In the genomic region with DNA sequence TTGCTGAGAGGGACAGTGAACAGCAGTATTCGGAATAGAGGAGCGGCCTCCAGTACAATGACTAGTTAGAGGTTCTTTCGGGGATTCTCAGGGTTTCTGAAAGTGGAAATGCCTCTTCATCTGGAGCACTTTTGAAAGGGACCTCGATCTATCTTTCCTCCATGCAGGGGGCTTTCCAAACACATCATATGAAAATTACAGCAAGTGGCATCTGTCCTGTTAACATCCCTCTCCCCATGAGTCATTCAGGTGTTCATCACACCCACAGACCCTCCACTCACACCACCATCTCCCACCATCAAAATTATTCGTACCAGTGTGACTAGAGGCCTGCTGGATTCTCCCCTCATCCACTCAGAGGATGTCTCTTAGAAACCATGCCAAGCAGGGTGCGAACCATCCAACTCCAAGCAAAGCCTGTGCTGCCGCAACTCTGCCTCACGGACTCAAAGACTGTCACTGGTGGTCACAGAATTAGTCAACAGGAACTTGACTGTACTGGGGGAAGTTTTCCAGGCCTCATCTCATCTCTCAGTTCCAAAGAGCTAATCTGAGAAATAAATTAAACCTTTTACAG, we compare ENCODE assay signal across 9 cellular contexts.
DNase-seq lines count a peak whose midpoint lies in the region; ATAC-seq and TF ChIP-seq lines count a peak whose summit lies in the region.
"Had no signal": no experiment of that assay in that cellular context is flagged by ENCODE, and none has a peak within 500 bp of the region (broad histone marks: within the 10 kb centered on the region; RNA-seq: fewer than 3 reads in every experiment).

No MANE protein-coding gene starts in this region.

- H3K36me3 ChIP-seq in CD4-positive, CD25-positive, alpha-beta regulatory T cell (ENCODE audit: control insufficient read depth, insufficient read depth, low read length) = no peaks in the 10 kb centered on the region
- no peaks in the 10 kb centered on the region for H3K36me3 ChIP-seq in prostate gland
- H3K36me3 ChIP-seq: upper lobe of left lung had no signal

- no peak overlapping the region for H3K27ac ChIP-seq in CD4-positive, CD25-positive, alpha-beta regulatory T cell (ENCODE audit: insufficient read depth, low read length, poor library complexity, severe bottlenecking)
- H3K27ac ChIP-seq in prostate gland = no peak overlapping the region
- H3K27ac ChIP-seq: upper lobe of left lung had no signal

- 90% methylated on average over 8 of the region's 8 CpGs for WGBS in prostate gland

- peak overlapping the region in 1 of 4 donors; percentile 39 for H3K4me3 Mint-ChIP-seq in CD4-positive, CD25-positive, alpha-beta regulatory T cell

- H3K4me3 ChIP-seq in CD4-positive, CD25-positive, alpha-beta regulatory T cell (ENCODE audit: low read depth, low read length) = peak overlapping the region; percentile 14
- no peak overlapping the region for H3K4me3 ChIP-seq in prostate gland
- H3K4me3 ChIP-seq: upper lobe of left lung had no signal

- H3K27ac Mint-ChIP-seq in CD4-positive, CD25-positive, alpha-beta regulatory T cell = peak overlapping the region in 1 of 3 donors; percentile 23

- peak; percentile 46 to 61 for ATAC-seq in CD4-positive, CD25-positive, alpha-beta regulatory T cell (ENCODE audit: low read depth in 2 of 2)
- ATAC-seq in GM19463 (IDR thresholded peaks at IDR 0.05; ENCODE audit: unreplicated experiment) (peak; percentile 89), HG03354 (IDR thresholded peaks at IDR 0.05; ENCODE audit: poor library complexity, severe bottlenecking, unreplicated experiment) (peak; percentile 90)

- no peaks in the 10 kb centered on the region for H3K9me3 ChIP-seq in CD4-positive, CD25-positive, alpha-beta regulatory T cell (ENCODE audit: control insufficient read depth in 2 of 2, low read length in 2 of 2)
- H3K9me3 ChIP-seq in prostate gland = no peaks in the 10 kb centered on the region
- H3K9me3 ChIP-seq: upper lobe of left lung had no signal

- no peaks in the 10 kb centered on the region for H3K36me3 Mint-ChIP-seq in CD4-positive, CD25-positive, alpha-beta regulatory T cell

- no peak for TF ChIP-seq CTCF in prostate gland (IDR thresholded peaks at IDR 0.05)

- H3K9me3 Mint-ChIP-seq in CD4-positive, CD25-positive, alpha-beta regulatory T cell = peaks cover 0 to 1% (median 0%) of the 10 kb centered on the region in 7 donors

- H3K27me3 ChIP-seq in CD4-positive, CD25-positive, alpha-beta regulatory T cell (ENCODE audit: control insufficient read depth, insufficient read depth, low read length) = no peaks in the 10 kb centered on the region
- H3K27me3 ChIP-seq in prostate gland (replicated peaks; ENCODE audit: insufficient read depth) = no peaks in the 10 kb centered on the region
- H3K27me3 ChIP-seq: upper lobe of left lung had no signal

- no peak for TF ChIP-seq POLR2A in prostate gland (IDR thresholded peaks at IDR 0.05)

- peak in 1 of 3 donors; percentile 39 for DNase-seq in CD4-positive, CD25-positive, alpha-beta regulatory T cell
- DNase-seq in activated naive CD4-positive, alpha-beta T cell treated with Interleukin-2 at 50 U/mL for 16 hours = peak; percentile 80
- DNase-seq in AG08395 (ENCODE audit: low spot score) = no peak
- no peak for DNase-seq in prostate gland (ENCODE audit: low spot score)
- no peak for DNase-seq in globus pallidus (ENCODE audit: low spot score)
- no peak for DNase-seq in NCI-H1105 (lab: John Stamatoyannopoulos, UW)
- DNase-seq: upper lobe of left lung had no signal

- peaks cover 0 to 8% (median 7%) of the 10 kb centered on the region in 4 donors for H3K4me1 Mint-ChIP-seq in CD4-positive, CD25-positive, alpha-beta regulatory T cell

- H3K27me3 Mint-ChIP-seq in CD4-positive, CD25-positive, alpha-beta regulatory T cell = no peaks in the 10 kb centered on the region

- intact Hi-C loops in prostate gland (cut with DNase I) = no loop called here

- H3K4me1 ChIP-seq in CD4-positive, CD25-positive, alpha-beta regulatory T cell (ENCODE audit: control insufficient read depth, insufficient read depth, low read length, poor library complexity, severe bottlenecking) = no peaks in the 10 kb centered on the region
- no peaks in the 10 kb centered on the region for H3K4me1 ChIP-seq in prostate gland (replicated peaks)
- H3K4me1 ChIP-seq: upper lobe of left lung had no signal
